36 cellular contexts compared by ENCODE assay signal in the genomic region with DNA sequence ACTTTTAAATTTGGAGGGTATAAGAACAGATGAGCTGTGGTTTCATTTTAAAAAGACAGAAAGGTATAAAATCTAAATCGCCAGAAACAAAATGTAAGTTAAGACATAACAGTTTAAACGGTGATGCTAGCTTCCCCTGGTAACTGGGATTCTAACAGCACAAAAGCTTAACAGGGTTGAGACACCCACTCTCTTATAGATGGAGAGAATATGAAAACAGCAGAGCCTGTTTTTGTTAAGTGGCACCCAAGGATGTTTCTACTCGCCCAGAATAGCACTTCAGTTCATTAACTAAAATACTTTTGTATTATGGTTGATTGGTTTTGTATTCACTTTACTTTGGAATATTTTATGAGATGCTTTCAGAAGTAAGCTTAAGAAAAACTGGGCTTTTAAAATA.
A peak's percentile ranks its signal among the peaks of the same experiment; 100 is the strongest.
DNase-seq lines count a peak whose midpoint lies in the region; ATAC-seq, FAIRE-seq and TF ChIP-seq lines count a peak whose summit lies in the region.
"Had no signal": no experiment of that assay in that cellular context is flagged by ENCODE, and none has a peak within 500 bp of the region (broad histone marks: within the 10 kb centered on the region; RNA-seq: fewer than 3 reads in every experiment).

No MANE protein-coding gene starts in this region.

- peak overlapping the region; percentile 41; the same call in 1 of the 2 replicates for H3K9ac ChIP-seq in IMR-90 (ENCODE audit: low read depth, low read length)
- H3K9ac ChIP-seq in endothelial cell of umbilical vein (replicated peaks; ENCODE audit: extremely low read depth, insufficient read depth, low read length): no peak overlapping the region
- H3K9ac ChIP-seq: KMS-11 had no signal

- POLR2A ChIA-PET in IMR-90 (lab: Charles Lee; ENCODE audit: unreplicated experiment): no interaction called here
- POLR2A ChIA-PET in endothelial cell of umbilical vein (lab: Charles Lee): no interaction called here

- H3K27me3 ChIP-seq in ACC112 (ENCODE audit: insufficient read depth, low read length): no peaks in the 10 kb centered on the region
- H3K27me3 ChIP-seq in IMR-90 (ENCODE audit: control insufficient read depth, insufficient read depth, low read length): no peaks in the 10 kb centered on the region
- no peaks in the 10 kb centered on the region for H3K27me3 ChIP-seq in endothelial cell of umbilical vein (ENCODE audit: control insufficient read depth in 2 of 2, insufficient read depth in 2 of 2, low read length in 2 of 2)
- H3K27me3 ChIP-seq: left lung, sigmoid colon, testis had no signal

- H3K27me3 Mint-ChIP-seq in stimulated activated naive B cell treated with anti-CD40 and anti-IgM and Interleukin-4, amounts not matched to agents 10 μg/mL and 1 μg/mL and 100 μg/mL, for 72 hours: no peaks in the 10 kb centered on the region
- H3K27me3 Mint-ChIP-seq: activated naive CD4-positive, alpha-beta T cell treated with anti-CD3 and anti-CD28 coated beads, Interleukin-2, amount 50 U/mL, for 24 hours; B cell; stimulated activated memory B cell treated with anti-CD40 and anti-IgM and Interleukin-4, amounts not matched to agents 10 μg/mL and 1 μg/mL and 100 μg/mL, for 72 hours had no signal

- H3K9me1 ChIP-seq in IMR-90 (ENCODE audit: insufficient read depth, low read length) (peaks cover 5% of the 10 kb centered on the region), endothelial cell of umbilical vein (replicated peaks; ENCODE audit: control insufficient read depth, extremely low read depth, insufficient read depth, low read length) (no peaks in the 10 kb centered on the region)

- no peak overlapping the region for H3K14ac ChIP-seq in IMR-90 (replicated peaks; ENCODE audit: low read depth, low read length)

- no peaks in the 10 kb centered on the region for H3K79me1 ChIP-seq in IMR-90 (ENCODE audit: low read depth in 1 of 2, low read length in 2 of 2)

- peak overlapping the region; percentile 47 for H3K27ac ChIP-seq in ACC112 (ENCODE audit: low read depth, low read length)
- peak overlapping the region; percentile 56; the same call in 1 of the 2 replicates for H3K27ac ChIP-seq in IMR-90 (ENCODE audit: insufficient read depth, low read length)
- H3K27ac ChIP-seq in endothelial cell of umbilical vein (ENCODE audit: insufficient read depth, low read depth, low read length): no peak overlapping the region
- H3K27ac ChIP-seq: KMS-11, left lung, VCaP had no signal

- peak overlapping the region; percentile 50 for H3K18ac ChIP-seq in IMR-90 (ENCODE audit: low read depth, low read length)

- H4K20me1 ChIP-seq in IMR-90 (ENCODE audit: insufficient read depth, low read length) (no peaks in the 10 kb centered on the region), endothelial cell of umbilical vein (replicated peaks; ENCODE audit: control insufficient read depth, extremely low read depth, insufficient read depth, low read length) (no peaks in the 10 kb centered on the region)

- peak overlapping the region in 1 of 2 experiments; percentile 14; a peak in 2 of 4 replicates for H4K8ac ChIP-seq in IMR-90 (ENCODE audit: low read depth in 2 of 2, low read length in 2 of 2)

- H3K79me2 ChIP-seq in ACC112 (ENCODE audit: control insufficient read depth, insufficient read depth, low read length, unreplicated experiment) (no peaks in the 10 kb centered on the region), endothelial cell of umbilical vein (ENCODE audit: control insufficient read depth, insufficient read depth, low read length) (no peaks in the 10 kb centered on the region)

- WGBS in IMR-90 (ENCODE audit: extremely low coverage in 2 of 2, insufficient read length in 1 of 2), 2 experiments: no CpG with 5 or more reads among the region's 3 CpGs

- CTCF ChIA-PET in IMR-90 (lab: Yijun Ruan, JAX): interaction anchor here (0.6 to 1.3 kb wide), 2 partner anchors 91 to 612 kb away, joined by 3 read pairs; no protein-coding TSS in a partner anchor
- CTCF ChIA-PET in endothelial cell of umbilical vein (lab: Charles Lee): interaction anchor here (3.6 kb wide), 1 partner anchor 9 kb away, joined by 13 read pairs; no protein-coding TSS in a partner anchor

- no peak for TF ChIP-seq RAD21 in IMR-90 (IDR thresholded peaks at IDR 0.05; ENCODE audit: low read length)

- H2AFZ ChIP-seq in ACC112 (ENCODE audit: low read length, unreplicated experiment) (peak overlapping the region; percentile 80), IMR-90 (replicated peaks; ENCODE audit: low read length, poor library complexity) (no peak overlapping the region), endothelial cell of umbilical vein (ENCODE audit: low read depth, low read length) (peak overlapping the region; percentile 84)

- no peak overlapping the region for H3K23ac ChIP-seq in IMR-90 (ENCODE audit: low read depth, low read length)

- H3K36me3 Mint-ChIP-seq in stimulated activated naive B cell treated with anti-CD40 and anti-IgM and Interleukin-4, amounts not matched to agents 10 μg/mL and 1 μg/mL and 100 μg/mL, for 72 hours: no peaks in the 10 kb centered on the region
- H3K36me3 Mint-ChIP-seq: activated naive CD4-positive, alpha-beta T cell treated with anti-CD3 and anti-CD28 coated beads, Interleukin-2, amount 50 U/mL, for 24 hours; CD8-positive, alpha-beta T cell; stimulated activated memory B cell treated with anti-CD40 and anti-IgM and Interleukin-4, amounts not matched to agents 10 μg/mL and 1 μg/mL and 100 μg/mL, for 72 hours had no signal

- FAIRE-seq in endothelial cell of umbilical vein (lab: Jason Lieb, UNC): no peak
- FAIRE-seq: bronchial epithelial cell, GM12878 had no signal

- H2BK15ac ChIP-seq in IMR-90 (ENCODE audit: low read depth, low read length): 0 out of 3 replicates have a peak overlapping the region, but pooled peaks have one; percentile 20

- peak; percentile 30; the same call in 1 of the 2 replicates for ATAC-seq in IMR-90 (ENCODE audit: low read depth)
- ATAC-seq in sciatic nerve: peak; percentile 52
- no peak for ATAC-seq in HG03432 (IDR thresholded peaks at IDR 0.05; ENCODE audit: unreplicated experiment)
- no peak for ATAC-seq in stimulated activated naive B cell treated with anti-CD40 and anti-IgM and Interleukin-4, amounts not matched to agents 10 μg/mL and 1 μg/mL and 100 μg/mL, for 72 hours (replicated peaks)
- ATAC-seq: CD8-positive, alpha-beta T cell; GM12878; Panc1; stimulated activated memory B cell treated with anti-CD40 and anti-IgM and Interleukin-4, amounts not matched to agents 10 μg/mL and 1 μg/mL and 100 μg/mL, for 72 hours had no signal

- H3K56ac ChIP-seq in IMR-90 (ENCODE audit: extremely low read depth, insufficient read depth, low read length): no peak overlapping the region

- H3K9me3 ChIP-seq in IMR-90 (ENCODE audit: control insufficient read depth, insufficient read depth, low read length): no peaks in the 10 kb centered on the region
- no peaks in the 10 kb centered on the region for H3K9me3 ChIP-seq in endothelial cell of umbilical vein (replicated peaks; ENCODE audit: control insufficient read depth, insufficient read depth, low read length)
- H3K9me3 ChIP-seq: left lung, sigmoid colon, testis had no signal

- H3K4me3 Mint-ChIP-seq in stimulated activated naive B cell treated with anti-CD40 and anti-IgM and Interleukin-4, amounts not matched to agents 10 μg/mL and 1 μg/mL and 100 μg/mL, for 72 hours: no peak overlapping the region
- H3K4me3 Mint-ChIP-seq: activated naive CD4-positive, alpha-beta T cell treated with anti-CD3 and anti-CD28 coated beads, Interleukin-2, amount 50 U/mL, for 24 hours; B cell; CD8-positive, alpha-beta T cell; stimulated activated memory B cell treated with anti-CD40 and anti-IgM and Interleukin-4, amounts not matched to agents 10 μg/mL and 1 μg/mL and 100 μg/mL, for 72 hours had no signal

- H4K91ac ChIP-seq in IMR-90 (ENCODE audit: insufficient read depth, low read depth, low read length): no peak overlapping the region

- DNase-seq in IMR-90 (no peak), endothelial cell of umbilical vein (ENCODE audit: low read depth, low spot score) (no peak), sciatic nerve (ENCODE audit: low spot score) (no peak), amniotic stem cell (lab: John Stamatoyannopoulos, UW) (no peak), NCI-H1092 treated with DMSO at 0.1 percent for 48 hours (lab: John Stamatoyannopoulos, UW) (no peak)
- DNase-seq in stimulated activated naive B cell treated with anti-CD40 and anti-IgM and Interleukin-4, amounts not matched to agents 10 μg/mL and 1 μg/mL and 100 μg/mL, for 72 hours: no peak
- DNase-seq: ACHN; activated CD4-positive, alpha-beta T cell treated with anti-CD3 and anti-CD28 coated beads for 48 hours; activated CD8-positive, alpha-beta memory T cell treated with anti-CD3 and anti-CD28 coated beads for 24 hours; aorta; CD8-positive, alpha-beta T cell; DMS 273 treated with DMSO at 0.1 percent for 48 hours; H7; islet precursor cell; left lung; mesendoderm; NCI-H1436; NCI-H2081; NCI-H226; NCI-H526 treated with DMSO at 0.1 percent for 48 hours; posterior cingulate gyrus; SHP77 treated with DMSO at 0.1 percent for 48 hours; sigmoid colon; SW 1271; T-helper 9 cell; testis had no signal

- TF ChIP-seq CTCF in IMR-90 (conservative IDR thresholded peaks at IDR 0.05; ENCODE audit: low read depth, low read length) (no peak), endothelial cell of umbilical vein (IDR thresholded peaks at IDR 0.05; ENCODE audit: extremely low read depth in 1 of 2, insufficient read depth in 1 of 2, low read depth in 1 of 2, low read length in 2 of 2) (no peak)

- H2BK20ac ChIP-seq in IMR-90 (ENCODE audit: low read depth, low read length): no peak overlapping the region; the same call in 1 of the 2 replicates

- BruUV-seq in IMR-90 (replicated peaks; lab: Mats Ljungman, UMichigan) (no TSS peak), endothelial cell of umbilical vein (replicated peaks; lab: Mats Ljungman, UMichigan) (no TSS peak)

- no peak overlapping the region for H2AK5ac ChIP-seq in IMR-90 (ENCODE audit: low read depth, low read length)

- in situ Hi-C loops in IMR-90 (cut with MboI; ENCODE audit: low sequenced_read_pairs): no loop called here

- H4K5ac ChIP-seq in IMR-90 (ENCODE audit: low read depth, low read length): peak overlapping the region; percentile 63; the same call in 1 of the 2 replicates

- no peak overlapping the region for H3K27ac Mint-ChIP-seq in stimulated activated naive B cell treated with anti-CD40 and anti-IgM and Interleukin-4, amounts not matched to agents 10 μg/mL and 1 μg/mL and 100 μg/mL, for 72 hours
- H3K27ac Mint-ChIP-seq: activated naive CD4-positive, alpha-beta T cell treated with anti-CD3 and anti-CD28 coated beads, Interleukin-2, amount 50 U/mL, for 24 hours; B cell; CD8-positive, alpha-beta T cell; stimulated activated memory B cell treated with anti-CD40 and anti-IgM and Interleukin-4, amounts not matched to agents 10 μg/mL and 1 μg/mL and 100 μg/mL, for 72 hours had no signal

- H2AK9ac ChIP-seq in IMR-90 (replicated peaks; ENCODE audit: low read depth, low read length, poor library complexity): no peak overlapping the region

- H3K4me1 ChIP-seq in ACC112 (ENCODE audit: control insufficient read depth, insufficient read depth, low read length, unreplicated experiment) (peaks cover 30% of the 10 kb centered on the region), IMR-90 (ENCODE audit: control insufficient read depth, insufficient read depth, low read length) (peaks cover 5% of the 10 kb centered on the region), endothelial cell of umbilical vein (ENCODE audit: control insufficient read depth, extremely low read depth, insufficient read depth, low read length) (no peaks in the 10 kb centered on the region)
- H3K4me1 ChIP-seq: left lung, testis had no signal

- intact Hi-C loops in IMR-90 (cut with micrococcal nuclease) (no loop called here), endothelial cell of umbilical vein (cut with micrococcal nuclease) (no loop called here), sciatic nerve (cut with DNase I) (no loop called here)

- no peak overlapping the region for H3K4ac ChIP-seq in IMR-90 (ENCODE audit: low read depth, low read length)

- H2BK120ac ChIP-seq in IMR-90 (ENCODE audit: low read depth, low read length): peak overlapping the region; percentile 1; the same call in 1 of the 2 replicates

- H3K4me2 ChIP-seq in IMR-90 (ENCODE audit: low read depth, low read length) (peak overlapping the region; percentile 53), endothelial cell of umbilical vein (ENCODE audit: insufficient read depth, low read length) (peak overlapping the region; percentile 75)
- H3K4me2 ChIP-seq: KMS-11 had no signal

- H2BK5ac ChIP-seq in IMR-90 (ENCODE audit: low read depth, low read length, poor library complexity, severe bottlenecking): peak overlapping the region; percentile 28

- no peaks in the 10 kb centered on the region for H3K4me1 Mint-ChIP-seq in stimulated activated naive B cell treated with anti-CD40 and anti-IgM and Interleukin-4, amounts not matched to agents 10 μg/mL and 1 μg/mL and 100 μg/mL, for 72 hours
- H3K4me1 Mint-ChIP-seq: B cell; stimulated activated memory B cell treated with anti-CD40 and anti-IgM and Interleukin-4, amounts not matched to agents 10 μg/mL and 1 μg/mL and 100 μg/mL, for 72 hours had no signal

- dilution Hi-C loops in IMR-90 (cut with HindIII; ENCODE audit: low sequenced_read_pairs, unreplicated experiment): no loop called here
- dilution Hi-C loops in endothelial cell of umbilical vein (cut with MboI; ENCODE audit: extremely low pct_ligation_motif_present, low sequenced_read_pairs): no loop called here

- H3K36me3 ChIP-seq in ACC112 (ENCODE audit: insufficient read depth, low read length) (no peaks in the 10 kb centered on the region), IMR-90 (ENCODE audit: control insufficient read depth, insufficient read depth, low read length) (no peaks in the 10 kb centered on the region), endothelial cell of umbilical vein (ENCODE audit: control insufficient read depth in 2 of 2, extremely low read depth in 1 of 2, insufficient read depth in 2 of 2, low read length in 2 of 2) (no peaks in the 10 kb centered on the region)
- H3K36me3 ChIP-seq: left lung, sigmoid colon had no signal

- no peaks in the 10 kb centered on the region for H3K9me3 Mint-ChIP-seq in stimulated activated naive B cell treated with anti-CD40 and anti-IgM and Interleukin-4, amounts not matched to agents 10 μg/mL and 1 μg/mL and 100 μg/mL, for 72 hours
- H3K9me3 Mint-ChIP-seq: activated naive CD4-positive, alpha-beta T cell treated with anti-CD3 and anti-CD28 coated beads, Interleukin-2, amount 50 U/mL, for 24 hours; CD8-positive, alpha-beta T cell; stimulated activated memory B cell treated with anti-CD40 and anti-IgM and Interleukin-4, amounts not matched to agents 10 μg/mL and 1 μg/mL and 100 μg/mL, for 72 hours had no signal

- H3K4me3 ChIP-seq in ACC112 (ENCODE audit: low read depth, low read length): peak overlapping the region; percentile 47
- H3K4me3 ChIP-seq in IMR-90 (ENCODE audit: insufficient read depth, low read depth, low read length): no peak overlapping the region
- no peak overlapping the region for H3K4me3 ChIP-seq in endothelial cell of umbilical vein (replicated peaks in 1 of 3; ENCODE audit: insufficient read depth in 1 of 3, low read depth in 1 of 3, low read length in 3 of 3)
- H3K4me3 ChIP-seq: GM12878, left lung, testis had no signal

- TF ChIP-seq POLR2A in IMR-90 (IDR thresholded peaks at IDR 0.05; ENCODE audit: low read depth, low read length) (no peak), endothelial cell of umbilical vein (IDR thresholded peaks at IDR 0.05; ENCODE audit: low read depth, low read length) (no peak)

Comparison
In these comparisons a context has a peak if more than half of its experiments do, and no peak if none do; other contexts are left out.
1. ATAC-seq: peak in IMR-90 (single experiment) and sciatic nerve (single experiment); none in HG03432 (single experiment) and stimulated activated naive B cell treated with anti-CD40 and anti-IgM and Interleukin-4, amounts not matched to agents 10 μg/mL and 1 μg/mL and 100 μg/mL, for 72 hours (0 of 2).